ENCODE assay signal across 19 cellular contexts in genomic region chr1:232193451-232193783, GRCh38.
A peak's percentile ranks its signal among the peaks of the same experiment; 100 is the strongest.
DNase-seq lines count a peak whose midpoint lies in the region; ATAC-seq, FAIRE-seq and TF ChIP-seq lines count a peak whose summit lies in the region.
"Had no signal": no experiment of that assay in that cellular context is flagged by ENCODE, and none has a peak within 500 bp of the region (broad histone marks: within the 10 kb centered on the region; RNA-seq: fewer than 3 reads in every experiment).

No MANE protein-coding gene starts in this region.

- FAIRE-seq in D721Med (lab: Jason Lieb, UNC): peak; percentile 11
- FAIRE-seq: GM12878, GM19239, H1 had no signal

- DNase-seq in D721Med (ENCODE audit: insufficient read length, low spot score) (peak; percentile 46), WERI-Rb-1 (peak; percentile 48), mucosa of descending colon (no peak), SKM-1 treated with dmso at 0.1 percent for 144 hours (lab: John Stamatoyannopoulos, UW; ENCODE audit: unreplicated experiment) (no peak)
- DNase-seq: C1 segment of cervical spinal cord; Calu3; CD4-positive, alpha-beta memory T cell; COR-L47; DMS 273 treated with DMSO at 0.1 percent for 48 hours; DMS79; GDM1; GM23248; H7; HCEC 1CT had no signal

- no peaks in the 10 kb centered on the region for H3K36me3 ChIP-seq in WERI-Rb-1
- no peaks in the 10 kb centered on the region for H3K36me3 ChIP-seq in mucosa of descending colon (ENCODE audit: low read depth)

- no peaks in the 10 kb centered on the region for H3K4me1 ChIP-seq in mucosa of descending colon (ENCODE audit: low read depth)

- H3K9me3 ChIP-seq in WERI-Rb-1 (ENCODE audit: severe bottlenecking) (peaks cover 20% of the 10 kb centered on the region), mucosa of descending colon (no peaks in the 10 kb centered on the region)

- H3K27ac ChIP-seq in WERI-Rb-1: no peak overlapping the region
- H3K27ac ChIP-seq: GM23248 had no signal

- H3K4me3 ChIP-seq in WERI-Rb-1 (ENCODE audit: low read depth, low read length) (no peak overlapping the region), mucosa of descending colon (no peak overlapping the region)
- H3K4me3 ChIP-seq: GM12878, GM23248 had no signal

- ATAC-seq in mucosa of descending colon (peak; percentile 65), GM18861 (IDR thresholded peaks at IDR 0.05; ENCODE audit: unreplicated experiment) (no peak), GM18517 (IDR thresholded peaks at IDR 0.05; ENCODE audit: unreplicated experiment) (no peak)
- ATAC-seq: GM12878 had no signal

- intact Hi-C loops in mucosa of descending colon (cut with DNase I, micrococcal nuclease): no loop called here

- H3K27me3 ChIP-seq in WERI-Rb-1 (ENCODE audit: insufficient read depth, low read depth, severe bottlenecking): peaks cover 32% of the 10 kb centered on the region

- TF ChIP-seq CTCF in D721Med (IDR thresholded peaks at IDR 0.05; ENCODE audit: insufficient read depth, missing control alignments) (no peak), WERI-Rb-1 (IDR thresholded peaks at IDR 0.05; ENCODE audit: low read depth, low read length) (no peak), mucosa of descending colon (IDR thresholded peaks at IDR 0.05) (no peak)

Comparison
In these comparisons a context has a peak if more than half of its experiments do, and no peak if none do; other contexts are left out.
1. DNase-seq: peak in D721Med (single experiment) and WERI-Rb-1 (single experiment); none in mucosa of descending colon (0 of 3) and SKM-1 treated with dmso at 0.1 percent for 144 hours (single experiment).